ENCODE assay signal across 19 cellular contexts in genomic region chr17:33992113-33992512, GRCh38.
"Had no signal": no experiment of that assay in that cellular context is flagged by ENCODE, and none has a peak within 500 bp of the region (broad histone marks: within the 10 kb centered on the region; RNA-seq: fewer than 3 reads in every experiment).

No MANE protein-coding gene starts in this region.

- DNase-seq: dermis blood vessel endothelial cell; dorsolateral prefrontal cortex; effector CD8-positive, alpha-beta T cell; effector memory CD8-positive, alpha-beta T cell; esophagus squamous epithelium; foreskin fibroblast; foreskin melanocyte; gastrocnemius medialis; glutamatergic neuron; heart right ventricle; hippocampal formation; left cardiac atrium; left lung; left ventricle myocardium superior; lower lobe of right lung; mesenchymal stem cell; mucosa of descending colon; naive B cell had no signal

- H3K36me3 ChIP-seq: esophagus squamous epithelium, gastrocnemius medialis, heart right ventricle, left lung, lower lobe of right lung had no signal

- H3K27me3 ChIP-seq: dorsolateral prefrontal cortex, esophagus squamous epithelium, gastrocnemius medialis, left lung had no signal

- H3K4me1 ChIP-seq: heart right ventricle, left lung, lower lobe of right lung had no signal

- H3K9me3 ChIP-seq: esophagus squamous epithelium, gastrocnemius medialis, left lung, lower lobe of right lung, mucosa of descending colon had no signal

- ATAC-seq: effector memory CD8-positive, alpha-beta T cell; gastrocnemius medialis; heart right ventricle; left cardiac atrium; left lung; left ventricle myocardium superior; lower lobe of right lung; mucosa of descending colon had no signal

- H3K4me3 ChIP-seq: coronary artery, dorsolateral prefrontal cortex, esophagus squamous epithelium, gastrocnemius medialis, heart right ventricle, left lung, lower lobe of right lung, mucosa of descending colon had no signal

- H3K27ac ChIP-seq: coronary artery, dorsolateral prefrontal cortex, esophagus squamous epithelium, gastrocnemius medialis, heart right ventricle, left lung, lower lobe of right lung had no signal
